Comparison of ENCODE assay signal across 16 cellular contexts in the genomic region with DNA sequence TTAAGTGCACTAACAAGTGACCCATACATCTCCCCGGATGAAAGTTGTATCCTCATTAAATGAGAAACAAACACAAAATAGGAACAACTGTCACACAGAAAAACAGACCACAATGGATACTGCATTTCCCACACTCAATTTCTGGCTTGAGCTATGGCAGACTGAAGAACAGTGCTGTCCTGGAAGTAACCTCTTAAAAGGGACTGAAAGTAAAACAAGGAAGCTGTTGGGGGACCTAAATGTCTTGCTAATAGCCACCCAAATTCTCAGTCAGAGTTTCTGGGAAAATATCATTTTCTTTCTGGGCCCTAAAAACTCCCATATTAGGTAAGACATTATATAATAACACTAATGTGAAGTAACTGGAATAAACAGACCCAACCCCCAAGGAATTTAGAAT.
DNase-seq lines count a peak whose midpoint lies in the region; ATAC-seq and TF ChIP-seq lines count a peak whose summit lies in the region.
"Had no signal": no experiment of that assay in that cellular context is flagged by ENCODE, and none has a peak within 500 bp of the region (broad histone marks: within the 10 kb centered on the region; RNA-seq: fewer than 3 reads in every experiment).

No MANE protein-coding gene starts in this region.

- peak overlapping the region; percentile 4 for H3K27ac Mint-ChIP-seq in memory B cell
- H3K27ac Mint-ChIP-seq: CD14-positive monocyte, T-helper 17 cell had no signal

- no peaks in the 10 kb centered on the region for H3K36me3 ChIP-seq in upper lobe of right lung
- H3K36me3 ChIP-seq: SJCRH30 had no signal

- intact Hi-C loops in upper lobe of right lung (cut with DNase I), result no loop called here

- TF ChIP-seq CTCF in upper lobe of right lung (IDR thresholded peaks at IDR 0.05) (no peak), GM13976 (IDR thresholded peaks at IDR 0.05; ENCODE audit: borderline replicate concordance, control extremely low read depth, extremely low read depth, insufficient read depth, missing control alignments) (no peak)

- peaks cover 2% of the 10 kb centered on the region for H3K4me1 Mint-ChIP-seq in memory B cell
- H3K4me1 Mint-ChIP-seq: T-helper 17 cell had no signal

- H3K9me3 ChIP-seq in upper lobe of right lung, result no peaks in the 10 kb centered on the region
- H3K9me3 ChIP-seq: SJCRH30 had no signal

- peaks cover 13% of the 10 kb centered on the region for H3K36me3 Mint-ChIP-seq in memory B cell
- H3K36me3 Mint-ChIP-seq: CD14-positive monocyte had no signal

- DNase-seq in CD1c-positive myeloid dendritic cell (ENCODE audit: extremely low spot score) (peak; percentile 10), memory B cell (ENCODE audit: low spot score in 2 of 2) (no peak), upper lobe of right lung (no peak), GM13976 (ENCODE audit: low spot score) (no peak), hepatic stellate cell (ENCODE audit: low spot score) (no peak)
- DNase-seq: COR-L47, HCEC 1CT, NCI-H1436, NCI-H2081, NCI-H510A, OCI-M1, SJCRH30, T-helper 17 cell had no signal

- no peak overlapping the region for H3K4me3 Mint-ChIP-seq in memory B cell
- H3K4me3 Mint-ChIP-seq: CD14-positive monocyte, T-helper 17 cell had no signal

- peaks cover 3% of the 10 kb centered on the region for H3K9me3 Mint-ChIP-seq in memory B cell

- ATAC-seq in GM21786 (IDR thresholded peaks at IDR 0.05; ENCODE audit: unreplicated experiment), result peak; percentile 47
- peak; percentile 50 for ATAC-seq in HG03442 (IDR thresholded peaks at IDR 0.05; ENCODE audit: unreplicated experiment)
- ATAC-seq in memory B cell (ENCODE audit: low read depth), result no peak
- no peak for ATAC-seq in upper lobe of right lung
- ATAC-seq: T-helper 17 cell had no signal

- in situ Hi-C loops in GM13976 (cut with MboI; ENCODE audit: low sequenced_read_pairs, unreplicated experiment), result loop anchor here (25.0 kb wide), 1 partner anchor 199 kb away; no protein-coding TSS in a partner anchor

- no peaks in the 10 kb centered on the region for H3K4me1 ChIP-seq in upper lobe of right lung

- H3K27ac ChIP-seq in upper lobe of right lung, result no peak overlapping the region
- H3K27ac ChIP-seq: SJCRH30 had no signal

- no peak overlapping the region for H3K4me3 ChIP-seq in upper lobe of right lung
- H3K4me3 ChIP-seq: SJCRH30 had no signal

- H3K27me3 ChIP-seq in upper lobe of right lung, result no peaks in the 10 kb centered on the region
- H3K27me3 ChIP-seq: SJCRH30 had no signal

- H3K27me3 Mint-ChIP-seq in memory B cell, result no peaks in the 10 kb centered on the region

Comparison
In these comparisons a context has a peak if more than half of its experiments do, and no peak if none do; other contexts are left out.
1. ATAC-seq: peak in GM21786 (single experiment) and HG03442 (single experiment); none in memory B cell (single experiment) and upper lobe of right lung (single experiment).